Comparison of ENCODE assay signal across 8 cellular contexts in the genomic region with DNA sequence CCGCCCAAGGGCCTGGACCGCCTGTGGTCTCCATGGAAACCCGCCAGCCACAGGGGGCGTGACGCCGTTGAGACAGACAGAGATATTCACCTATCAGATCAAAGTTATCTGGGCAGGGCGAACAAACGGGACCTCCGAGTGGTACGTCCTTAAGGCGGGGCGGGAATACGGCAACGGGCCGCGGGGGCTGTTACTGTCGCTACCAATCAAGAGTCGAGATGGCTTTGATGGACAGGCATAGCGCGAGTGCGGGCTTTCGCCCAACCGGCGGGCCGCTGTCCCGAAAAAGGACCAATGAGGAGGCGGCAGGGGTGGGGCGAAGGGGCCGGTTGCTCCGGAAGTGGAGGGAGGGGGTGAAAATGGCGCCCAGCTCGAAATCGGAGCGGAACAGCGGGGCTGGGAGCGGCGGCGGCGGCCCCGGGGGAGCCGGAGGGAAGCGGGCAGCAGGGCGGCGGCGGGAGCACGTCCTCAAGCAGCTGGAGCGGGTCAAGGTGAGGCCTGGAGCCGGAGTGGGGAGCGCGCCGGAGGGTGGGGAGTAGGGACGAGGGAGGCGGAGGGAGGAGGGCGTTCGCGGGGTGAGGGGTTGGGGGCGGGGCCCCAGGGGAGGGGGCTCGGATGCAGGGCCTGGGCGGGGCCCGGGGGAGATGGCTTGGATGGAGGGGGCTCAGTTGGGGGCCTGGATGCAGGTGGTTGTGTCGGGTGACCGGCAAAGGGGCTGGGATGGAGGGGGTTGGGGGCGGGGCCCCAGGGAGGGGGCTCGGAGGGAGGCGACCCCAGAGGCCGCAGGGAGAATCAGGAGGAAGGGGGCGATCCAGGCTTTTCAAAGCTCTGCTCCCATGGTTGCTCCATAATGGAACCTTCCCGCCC. TPM values are rescaled to one million over a fixed set of nuclear protein-coding genes. Genes with fewer than 3 reads are reported as not detected.
DNase-seq lines count a peak whose midpoint lies in the region; ATAC-seq lines count a peak whose summit lies in the region.

A gene with protein sequence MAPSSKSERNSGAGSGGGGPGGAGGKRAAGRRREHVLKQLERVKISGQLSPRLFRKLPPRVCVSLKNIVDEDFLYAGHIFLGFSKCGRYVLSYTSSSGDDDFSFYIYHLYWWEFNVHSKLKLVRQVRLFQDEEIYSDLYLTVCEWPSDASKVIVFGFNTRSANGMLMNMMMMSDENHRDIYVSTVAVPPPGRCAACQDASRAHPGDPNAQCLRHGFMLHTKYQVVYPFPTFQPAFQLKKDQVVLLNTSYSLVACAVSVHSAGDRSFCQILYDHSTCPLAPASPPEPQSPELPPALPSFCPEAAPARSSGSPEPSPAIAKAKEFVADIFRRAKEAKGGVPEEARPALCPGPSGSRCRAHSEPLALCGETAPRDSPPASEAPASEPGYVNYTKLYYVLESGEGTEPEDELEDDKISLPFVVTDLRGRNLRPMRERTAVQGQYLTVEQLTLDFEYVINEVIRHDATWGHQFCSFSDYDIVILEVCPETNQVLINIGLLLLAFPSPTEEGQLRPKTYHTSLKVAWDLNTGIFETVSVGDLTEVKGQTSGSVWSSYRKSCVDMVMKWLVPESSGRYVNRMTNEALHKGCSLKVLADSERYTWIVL (plus strand): TSS at position 356 of the 867 bp plus-strand sequence. CDS start 4 bp downstream, at position 360.

- DNase-seq in NCI-H748 (lab: John Stamatoyannopoulos, UW; ENCODE audit: unreplicated experiment) (peak; percentile 99), cortex of kidney (lab: John Stamatoyannopoulos, UW) (peak; percentile 68), left colon (peak; percentile 99 to 100)
- DNase-seq in activated CD4-positive, alpha-beta T cell treated with anti-CD3 and anti-CD28 coated beads, Interleukin-2, amount 50 U/mL, for 1 hour = peak; percentile 98
- DNase-seq in stimulated activated CD4-positive, alpha-beta T cell treated with anti-CD3 and anti-CD28 coated beads, Interleukin-1b, Interleukin-23, amount 100 ng/mL, for 48 hours = peak; percentile 100

- peaks cover 0 to 46% (median 28%) of the 10 kb centered on the region in 11 experiments; a peak in 18 of 22 replicates for H4K20me1 ChIP-seq in BLaER1 treated with 17β-estradiol and CSF1 and Interleukin-3, amounts not matched to agents 10 nM and 100 nM

- intact Hi-C loops in left colon (cut with DNase I, micrococcal nuclease) = no loop called here

- H3K4me2 ChIP-seq in BLaER1 treated with 17β-estradiol and CSF1 and Interleukin-3, amounts not matched to agents 10 nM and 100 nM = peak within 1 kb of the TSS; percentile 84 to 98 (median 96)

- H3K9me3 ChIP-seq in BLaER1 treated with 17β-estradiol and CSF1 and Interleukin-3, amounts not matched to agents 10 nM and 100 nM (replicated peaks in 1 of 11) = no peaks in the 10 kb centered on the region

- peaks cover 11 to 21% (median 20%) of the 10 kb centered on the region in 10 experiments for H3K4me1 ChIP-seq in BLaER1 treated with 17β-estradiol and CSF1 and Interleukin-3, amounts not matched to agents 10 nM and 100 nM

- H3K27ac ChIP-seq in BLaER1 treated with 17β-estradiol and CSF1 and Interleukin-3, amounts not matched to agents 10 nM and 100 nM = peak within 1 kb of the TSS; percentile 83 to 94 (median 90)

- peaks cover 32 to 38% (median 35%) of the 10 kb centered on the region in 11 experiments for H3K36me3 ChIP-seq in BLaER1 treated with 17β-estradiol and CSF1 and Interleukin-3, amounts not matched to agents 10 nM and 100 nM

- H3K27me3 ChIP-seq in BLaER1 treated with 17β-estradiol and CSF1 and Interleukin-3, amounts not matched to agents 10 nM and 100 nM = no peaks in the 10 kb centered on the region

- peak; percentile 96 for ATAC-seq in GM19351 (IDR thresholded peaks at IDR 0.05; ENCODE audit: unreplicated experiment)
- ATAC-seq in HG03521 (IDR thresholded peaks at IDR 0.05; ENCODE audit: unreplicated experiment) = peak; percentile 96
- ATAC-seq in left colon = peak; percentile 91

- H3K4me3 ChIP-seq in BLaER1 treated with 17β-estradiol and CSF1 and Interleukin-3, amounts not matched to agents 10 nM and 100 nM = peak within 1 kb of the TSS; percentile 69 to 88 (median 80)

- peak within 1 kb of the TSS; percentile 85 to 93 (median 90) for H3K9ac ChIP-seq in BLaER1 treated with 17β-estradiol and CSF1 and Interleukin-3, amounts not matched to agents 10 nM and 100 nM

RNA-seq across cellular contexts. Expression of the gene that starts here (rescaled TPM):
- 10 to 100 TPM; 30.5 to 33.9 TPM for total RNA-seq in left colon

Comparison
In these comparisons a context has a peak if more than half of its experiments do, and no peak if none do; other contexts are left out.
1. Peak in every context shown above with its lines: DNase-seq, ATAC-seq, H3K4me3 ChIP-seq and H3K27ac ChIP-seq.